Comparison of ENCODE assay signal across 27 cellular contexts in genomic region chr1:1244192-1244811, GRCh38. TPM values are rescaled to one million over a fixed set of nuclear protein-coding genes. Genes with fewer than 3 reads are reported as not detected.
DNase-seq lines count a peak whose midpoint lies in the region; TF ChIP-seq lines count a peak whose summit lies in the region.
"Had no signal": no experiment of that assay in that cellular context is flagged by ENCODE, and none has a peak within 500 bp of the region (broad histone marks: within the 10 kb centered on the region; RNA-seq: fewer than 3 reads in every experiment).

No MANE protein-coding gene starts in this region.

- no peaks in the 10 kb centered on the region for H3K4me1 Mint-ChIP-seq in progenitor cell of endocrine pancreas (ENCODE audit: low read depth)
- H3K4me1 Mint-ChIP-seq: activated CD4-positive, alpha-beta T cell treated with anti-CD3 and anti-CD28 coated beads, Interleukin-2, amount 10 ng/mL, durations not matched to agents 7 days and 5 days; activated CD8-positive, alpha-beta memory T cell treated with anti-CD3 and anti-CD28 coated beads, Interleukin-2, amount 10 ng/mL, durations not matched to agents 7 days and 5 days had no signal

- H3K36me3 ChIP-seq in Karpas-422 (ENCODE audit: insufficient read depth, low read length) = no peaks in the 10 kb centered on the region
- H3K36me3 ChIP-seq in hepatocyte (replicated peaks; ENCODE audit: insufficient read depth, low read depth) = no peaks in the 10 kb centered on the region
- H3K36me3 ChIP-seq: ascending aorta, gastrocnemius medialis, MG63, pancreas, thoracic aorta had no signal

- peaks cover 5% of the 10 kb centered on the region; the same call in 1 of the 2 replicates for H4K20me1 ChIP-seq in Karpas-422 (ENCODE audit: insufficient read depth, low read depth, low read length)
- H4K20me1 ChIP-seq in hepatocyte (ENCODE audit: insufficient read depth, poor library complexity, severe bottlenecking) = no peaks in the 10 kb centered on the region

- H3K9me2 ChIP-seq in Karpas-422 (replicated peaks; ENCODE audit: insufficient read depth, low read length) = no peaks in the 10 kb centered on the region
- H3K9me2 ChIP-seq in hepatocyte (replicated peaks; ENCODE audit: insufficient read depth) = no peaks in the 10 kb centered on the region
- H3K9me2 ChIP-seq: SK-N-SH had no signal

- peaks cover 3% of the 10 kb centered on the region for H3K27me3 Mint-ChIP-seq in progenitor cell of endocrine pancreas

- H3K9ac ChIP-seq in Karpas-422 (ENCODE audit: low read length) = no peak overlapping the region
- H3K9ac ChIP-seq: SK-N-SH had no signal

- H2AFZ ChIP-seq in Karpas-422 (ENCODE audit: low read length) (no peak overlapping the region), hepatocyte (no peak overlapping the region)

- DNase-seq in Daoy (ENCODE audit: low read depth) = peak; percentile 26
- DNase-seq in Karpas-422 = peak; percentile 57
- DNase-seq in hepatocyte (ENCODE audit: low spot score) = peak; percentile 73
- DNase-seq in retina = peak; percentile 61
- DNase-seq in ureter (ENCODE audit: low spot score) = no peak
- no peak for DNase-seq in progenitor cell of endocrine pancreas (ENCODE audit: low spot score, unreplicated experiment)
- no peak for DNase-seq in nucleus accumbens (lab: John Stamatoyannopoulos, UW)
- DNase-seq: activated CD4-positive, alpha-beta T cell treated with anti-CD3 and anti-CD28 coated beads, Interleukin-2, amount 10 ng/mL, durations not matched to agents 7 days and 5 days; activated CD8-positive, alpha-beta memory T cell treated with anti-CD3 and anti-CD28 coated beads, Interleukin-2, amount 10 ng/mL, durations not matched to agents 7 days and 5 days; cerebellar nuclear complex; effector memory CD4-positive, alpha-beta T cell; gastrocnemius medialis; mesenchymal stem cell; MG63; NCI-H1436 treated with DMSO at 0.1 percent for 48 hours; NCI-H510A treated with DMSO at 0.1 percent for 48 hours; SK-N-SH; stimulated activated naive B cell treated with anti-CD40 and anti-IgM and Interleukin-4, amounts not matched to agents 10 μg/mL and 1 μg/mL and 100 μg/mL, for 72 hours; T-helper 2 cell had no signal

- no peak overlapping the region for H3K27ac ChIP-seq in Karpas-422 (ENCODE audit: low read length)
- H3K27ac ChIP-seq in hepatocyte = no peak overlapping the region
- H3K27ac ChIP-seq: ascending aorta, esophagus muscularis mucosa, gastrocnemius medialis, HL-60, pancreas, thoracic aorta had no signal

- no peaks in the 10 kb centered on the region for H3K9me3 Mint-ChIP-seq in progenitor cell of endocrine pancreas (ENCODE audit: low read depth)
- H3K9me3 Mint-ChIP-seq: activated CD4-positive, alpha-beta T cell treated with anti-CD3 and anti-CD28 coated beads, Interleukin-2, amount 10 ng/mL, durations not matched to agents 7 days and 5 days; activated naive CD4-positive, alpha-beta T cell treated with anti-CD3 and anti-CD28 coated beads, Interleukin-2, amount 50 U/mL, for 72 hours; naive thymus-derived CD8-positive, alpha-beta T cell; stimulated activated naive B cell treated with anti-CD40 and anti-IgM and Interleukin-4, amounts not matched to agents 10 μg/mL and 1 μg/mL and 100 μg/mL, for 72 hours had no signal

- H3K79me2 ChIP-seq in Karpas-422 (ENCODE audit: low read length) (no peaks in the 10 kb centered on the region), hepatocyte (no peaks in the 10 kb centered on the region)

- 79% methylated on average over 26 of the region's 30 CpGs for WGBS in hepatocyte (ENCODE audit: low lambda C conversion rate, missing lambda C conversion rate)

- H3K4me2 ChIP-seq in Karpas-422 (ENCODE audit: low read depth, low read length, poor library complexity, severe bottlenecking) (no peak overlapping the region), hepatocyte (peak overlapping the region; percentile 65)
- H3K4me2 ChIP-seq: SK-N-SH, smooth muscle cell had no signal

- H3K4me3 Mint-ChIP-seq in progenitor cell of endocrine pancreas (ENCODE audit: low read depth) = no peak overlapping the region
- H3K4me3 Mint-ChIP-seq: activated CD4-positive, alpha-beta T cell treated with anti-CD3 and anti-CD28 coated beads, Interleukin-2, amount 10 ng/mL, durations not matched to agents 7 days and 5 days; activated CD8-positive, alpha-beta memory T cell treated with anti-CD3 and anti-CD28 coated beads, Interleukin-2, amount 10 ng/mL, durations not matched to agents 7 days and 5 days; stimulated activated naive B cell treated with anti-CD40 and anti-IgM and Interleukin-4, amounts not matched to agents 10 μg/mL and 1 μg/mL and 100 μg/mL, for 72 hours had no signal

- no peaks in the 10 kb centered on the region for H3K36me3 Mint-ChIP-seq in progenitor cell of endocrine pancreas (ENCODE audit: insufficient read depth)
- H3K36me3 Mint-ChIP-seq: activated CD8-positive, alpha-beta memory T cell treated with anti-CD3 and anti-CD28 coated beads, Interleukin-2, amount 10 ng/mL, durations not matched to agents 7 days and 5 days; activated naive CD4-positive, alpha-beta T cell treated with anti-CD3 and anti-CD28 coated beads, Interleukin-2, amount 50 U/mL, for 72 hours; naive thymus-derived CD8-positive, alpha-beta T cell; stimulated activated naive B cell treated with anti-CD40 and anti-IgM and Interleukin-4, amounts not matched to agents 10 μg/mL and 1 μg/mL and 100 μg/mL, for 72 hours had no signal

- H3K4me3 ChIP-seq in Karpas-422 (ENCODE audit: low read length) = no peak overlapping the region
- H3K4me3 ChIP-seq in hepatocyte = no peak overlapping the region
- H3K4me3 ChIP-seq: ascending aorta, MG63, pancreas, smooth muscle cell, thoracic aorta had no signal

- H3K9me3 ChIP-seq in Karpas-422 (ENCODE audit: low read length) = no peaks in the 10 kb centered on the region
- H3K9me3 ChIP-seq in hepatocyte (ENCODE audit: low read depth) = no peaks in the 10 kb centered on the region
- H3K9me3 ChIP-seq: ascending aorta, esophagus muscularis mucosa, gastrocnemius medialis, MG63, pancreas, SK-N-SH, thoracic aorta had no signal

- TF ChIP-seq CTCF in hepatocyte (IDR thresholded peaks at IDR 0.05; ENCODE audit: poor library complexity) (no peak), progenitor cell of endocrine pancreas (IDR thresholded peaks at IDR 0.05; ENCODE audit: unreplicated experiment) (no peak)

- H3K4me1 ChIP-seq in Karpas-422 (ENCODE audit: low read length) (no peaks in the 10 kb centered on the region), hepatocyte (ENCODE audit: insufficient read depth) (peaks cover 3% of the 10 kb centered on the region)
- H3K4me1 ChIP-seq: gastrocnemius medialis, pancreas had no signal

- no peak overlapping the region for H3K27ac Mint-ChIP-seq in progenitor cell of endocrine pancreas
- H3K27ac Mint-ChIP-seq: activated CD4-positive, alpha-beta T cell treated with anti-CD3 and anti-CD28 coated beads, Interleukin-2, amount 10 ng/mL, durations not matched to agents 7 days and 5 days; activated CD8-positive, alpha-beta memory T cell treated with anti-CD3 and anti-CD28 coated beads, Interleukin-2, amount 10 ng/mL, durations not matched to agents 7 days and 5 days; activated naive CD4-positive, alpha-beta T cell treated with anti-CD3 and anti-CD28 coated beads, Interleukin-2, amount 50 U/mL, for 72 hours; naive thymus-derived CD8-positive, alpha-beta T cell; stimulated activated naive B cell treated with anti-CD40 and anti-IgM and Interleukin-4, amounts not matched to agents 10 μg/mL and 1 μg/mL and 100 μg/mL, for 72 hours had no signal

- H3K27me3 ChIP-seq in Karpas-422 (ENCODE audit: low read length) (no peaks in the 10 kb centered on the region), hepatocyte (peaks cover 24% of the 10 kb centered on the region)
- H3K27me3 ChIP-seq: ascending aorta, MG63, pancreas had no signal

RNA-seq across cellular contexts. Expression of gene C1QTNF12, which starts 2.2 kb away (rescaled TPM):
- 0.36 TPM in 1 of 2 replicates, not detected in the other for total RNA-seq in Daoy (2014; rRNA removed; shearing (Covaris generic))
- 2.2 and 2.5 TPM in 2 replicates for total RNA-seq in Karpas-422 (2014; rRNA removed; shearing (Covaris generic); ENCODE audit: low replicate concordance)
- total RNA-seq in hepatocyte = 3.8 and 4.1 TPM in 2 replicates
- 5.2 and 6.6 TPM in 2 replicates for polyA plus RNA-seq in hepatocyte
- 3.4 TPM for total RNA-seq in ureter
- 1.7 and 2.7 TPM in 2 replicates for total RNA-seq in progenitor cell of endocrine pancreas
- total RNA-seq: ascending aorta had no signal

RNA-seq across cellular contexts. Expression of gene B3GALT6, which starts 12.3 kb away (rescaled TPM):
- 44.5 and 49.1 TPM in 2 replicates for total RNA-seq in Daoy (2014; rRNA removed; shearing (Covaris generic))
- 8.6 and 17.7 TPM in 2 replicates for total RNA-seq in Karpas-422 (2014; rRNA removed; shearing (Covaris generic); ENCODE audit: low replicate concordance)
- total RNA-seq in hepatocyte = 28.8 and 28.9 TPM in 2 replicates
- polyA plus RNA-seq in hepatocyte = 36.3 and 36.9 TPM in 2 replicates
- 14.8 TPM for total RNA-seq in ureter
- total RNA-seq in progenitor cell of endocrine pancreas = 31.7 and 31.9 TPM in 2 replicates

RNA-seq across cellular contexts. Expression of gene SDF4, which starts 12.5 kb away (rescaled TPM):
- 84.4 and 91.8 TPM in 2 replicates for total RNA-seq in Daoy (2014; rRNA removed; shearing (Covaris generic))
- 25.6 and 42.0 TPM in 2 replicates for total RNA-seq in Karpas-422 (2014; rRNA removed; shearing (Covaris generic); ENCODE audit: low replicate concordance)
- total RNA-seq in hepatocyte (110 and 156 TPM in 2 replicates), ureter (134 TPM), progenitor cell of endocrine pancreas (103 and 107 TPM in 2 replicates)
- 296 and 311 TPM in 2 replicates for polyA plus RNA-seq in hepatocyte

RNA-seq across cellular contexts. Expression of gene UBE2J2, which starts 29.4 kb away (rescaled TPM):
- 82.1 and 87.3 TPM in 2 replicates for total RNA-seq in Daoy (2014; rRNA removed; shearing (Covaris generic))
- 46.1 and 59.3 TPM in 2 replicates for total RNA-seq in Karpas-422 (2014; rRNA removed; shearing (Covaris generic); ENCODE audit: low replicate concordance)
- 31.3 and 31.7 TPM in 2 replicates for total RNA-seq in hepatocyte
- 66.7 and 81.0 TPM in 2 replicates for polyA plus RNA-seq in hepatocyte
- total RNA-seq in ureter = 59.8 TPM
- total RNA-seq in progenitor cell of endocrine pancreas = 67.0 and 73.6 TPM in 2 replicates

RNA-seq across cellular contexts. Expression of gene TNFRSF4, which starts 30.3 kb away (rescaled TPM):
- not detected in 2 replicates for total RNA-seq in Daoy (2014; rRNA removed; shearing (Covaris generic))
- not detected in 2 replicates for total RNA-seq in Karpas-422 (2014; rRNA removed; shearing (Covaris generic); ENCODE audit: low replicate concordance)
- 0.28 TPM in 1 of 2 replicates, not detected in the other for total RNA-seq in hepatocyte
- 0.34 TPM in 1 of 2 replicates, not detected in the other for polyA plus RNA-seq in hepatocyte
- 2.0 TPM for total RNA-seq in ureter
- total RNA-seq in progenitor cell of endocrine pancreas = 0.33 and 0.38 TPM in 2 replicates
- total RNA-seq: smooth muscle cell had no signal
- polyA plus RNA-seq: SK-N-SH, smooth muscle cell had no signal

Comparison
In these comparisons a context has a peak if more than half of its experiments do, and no peak if none do; other contexts are left out.
1. DNase-seq: peak in Daoy (single experiment), Karpas-422 (single experiment), hepatocyte (single experiment) and retina (single experiment); none in ureter (single experiment), progenitor cell of endocrine pancreas (single experiment) and nucleus accumbens (0 of 56).